ENCODE assay signal across 8 cellular contexts in the genomic region with DNA sequence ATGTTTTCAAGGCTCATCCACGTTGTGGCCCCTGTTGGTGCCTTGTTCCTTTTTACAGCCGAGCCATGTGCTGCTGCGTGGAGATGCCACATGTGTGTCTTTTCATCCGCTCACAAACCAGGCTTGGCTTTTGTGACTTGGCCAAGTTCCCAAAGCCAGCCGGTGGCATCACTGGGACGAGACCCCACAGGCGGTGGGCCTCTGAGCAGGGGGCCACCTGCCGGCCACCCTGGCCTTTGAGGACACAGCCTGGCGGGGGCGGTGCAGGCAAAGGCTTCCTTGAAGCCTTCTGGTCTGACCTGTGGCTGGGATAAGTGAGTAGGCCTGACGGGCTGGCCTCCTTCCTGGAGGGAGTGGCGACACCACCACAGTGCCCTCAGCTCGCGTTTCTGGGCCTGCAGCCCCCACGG. TPM values are rescaled to one million over a fixed set of nuclear protein-coding genes. Genes with fewer than 3 reads are reported as not detected.
DNase-seq lines count a peak whose midpoint lies in the region; ATAC-seq and TF ChIP-seq lines count a peak whose summit lies in the region.

No MANE protein-coding gene starts in this region.

- peak; percentile 36 for DNase-seq in A673 (ENCODE audit: low spot score)
- peak; percentile 79 for DNase-seq in MG63
- DNase-seq in activated naive CD4-positive, alpha-beta T cell treated with Interleukin-2 at 50 U/mL for 16 hours = peak; percentile 42
- no peak for DNase-seq in right atrium auricular region (ENCODE audit: low spot score)
- no peak for DNase-seq in stimulated activated naive B cell treated with anti-CD40 and anti-IgM and Interleukin-4, amounts not matched to agents 10 μg/mL and 1 μg/mL and 100 μg/mL, for 72 hours
- no peak for DNase-seq in A172 (ENCODE audit: low spot score)
- DNase-seq in cerebellar cortex (ENCODE audit: low spot score) = no peak

- H3K9me3 ChIP-seq in A673 (ENCODE audit: low read depth, low read length, poor library complexity, severe bottlenecking) (no peaks in the 10 kb centered on the region), MG63 (no peaks in the 10 kb centered on the region), right atrium auricular region (no peaks in the 10 kb centered on the region)

- H3K4me1 Mint-ChIP-seq in stimulated activated naive B cell treated with anti-CD40 and anti-IgM and Interleukin-4, amounts not matched to agents 10 μg/mL and 1 μg/mL and 100 μg/mL, for 72 hours = peaks cover 64 to 92% of the 10 kb centered on the region in 2 donors

- peaks cover 60% of the 10 kb centered on the region for H3K4me1 ChIP-seq in A673 (ENCODE audit: insufficient read depth, low read length, poor library complexity, severe bottlenecking)
- H3K4me1 ChIP-seq in right atrium auricular region = peaks cover 0 to 86% of the 10 kb centered on the region in 2 donors

- BruUV-seq in A673 (replicated peaks; lab: Mats Ljungman, UMichigan) = no TSS peak

- peak overlapping the region; percentile 68 to 79 for H3K4me3 Mint-ChIP-seq in stimulated activated naive B cell treated with anti-CD40 and anti-IgM and Interleukin-4, amounts not matched to agents 10 μg/mL and 1 μg/mL and 100 μg/mL, for 72 hours

- H3K27me3 ChIP-seq in A673 (replicated peaks; ENCODE audit: insufficient read depth, low read depth, low read length, poor library complexity) = no peaks in the 10 kb centered on the region
- H3K27me3 ChIP-seq in MG63 = no peaks in the 10 kb centered on the region
- H3K27me3 ChIP-seq in right atrium auricular region = no peaks in the 10 kb centered on the region

- peaks cover 1 to 3% of the 10 kb centered on the region in 2 donors for H3K9me3 Mint-ChIP-seq in stimulated activated naive B cell treated with anti-CD40 and anti-IgM and Interleukin-4, amounts not matched to agents 10 μg/mL and 1 μg/mL and 100 μg/mL, for 72 hours

- peaks cover 42% of the 10 kb centered on the region for H3K36me3 ChIP-seq in A673 (ENCODE audit: insufficient read depth, low read length, poor library complexity, severe bottlenecking)
- peaks cover 34% of the 10 kb centered on the region for H3K36me3 ChIP-seq in MG63
- peaks cover 33% of the 10 kb centered on the region for H3K36me3 ChIP-seq in right atrium auricular region

- POLR2A ChIA-PET in A673 (lab: Charles Lee; ENCODE audit: low non-redundant PET) = interaction anchor here (1.2 kb wide), 1 partner anchor 12 kb away, joined by 3 read pairs; no protein-coding TSS in a partner anchor

- H3K27ac Mint-ChIP-seq in stimulated activated naive B cell treated with anti-CD40 and anti-IgM and Interleukin-4, amounts not matched to agents 10 μg/mL and 1 μg/mL and 100 μg/mL, for 72 hours = peak overlapping the region; percentile 95

- peak; percentile 11 for ATAC-seq in GM18868 (IDR thresholded peaks at IDR 0.05; ENCODE audit: unreplicated experiment)
- peak; percentile 43 to 49 for ATAC-seq in stimulated activated naive B cell treated with anti-CD40 and anti-IgM and Interleukin-4, amounts not matched to agents 10 μg/mL and 1 μg/mL and 100 μg/mL, for 72 hours (replicated peaks)

- H3K4me3 ChIP-seq in A673 (ENCODE audit: low read depth, low read length, poor library complexity, severe bottlenecking) (peak overlapping the region; percentile 13), MG63 (peak overlapping the region; percentile 52), right atrium auricular region (peak overlapping the region in 1 of 2 donors; percentile 38)

- H3K36me3 Mint-ChIP-seq in stimulated activated naive B cell treated with anti-CD40 and anti-IgM and Interleukin-4, amounts not matched to agents 10 μg/mL and 1 μg/mL and 100 μg/mL, for 72 hours = peaks cover 50 to 63% of the 10 kb centered on the region in 2 donors

- no peaks in the 10 kb centered on the region for H3K27me3 Mint-ChIP-seq in stimulated activated naive B cell treated with anti-CD40 and anti-IgM and Interleukin-4, amounts not matched to agents 10 μg/mL and 1 μg/mL and 100 μg/mL, for 72 hours

- TF ChIP-seq CTCF in A673 (conservative IDR thresholded peaks at IDR 0.05; ENCODE audit: low read depth, low read length) (peak; percentile 32; the same call in 1 of the 2 replicates), right atrium auricular region (IDR thresholded peaks at IDR 0.05) (peak in 1 of 2 donors; percentile 49)

- H3K27ac ChIP-seq in A673 (ENCODE audit: low read depth, low read length, poor library complexity, severe bottlenecking) (peak overlapping the region; percentile 96), right atrium auricular region (peak overlapping the region; percentile 84 to 90)

- intact Hi-C loops in A673 (cut with micrococcal nuclease; ENCODE audit: unreplicated experiment) = no loop called here

- CTCF ChIA-PET in A673 (lab: Charles Lee) = interaction anchor here (1.0 to 1.3 kb wide), 2 partner anchors 15 to 39 kb away, joined by 3 to 8 read pairs; no protein-coding TSS in a partner anchor

RNA-seq across cellular contexts. Expression of a gene that starts 10.6 kb away (rescaled TPM):
- total RNA-seq in A673 (2021) (88.6 and 92.6 TPM in 2 replicates), right atrium auricular region (10 to 100 TPM; 52.7 to 55.9 TPM)
- total RNA-seq in MG63 (2014; rRNA removed; shearing (Covaris generic); ENCODE audit: low replicate concordance) = 24.2 and 31.8 TPM in 2 replicates
- total RNA-seq in A172 (2014; rRNA removed; shearing (Covaris generic)) = 40.3 and 44.6 TPM in 2 replicates

RNA-seq across cellular contexts. Expression of a gene that starts 12.3 kb away (rescaled TPM):
- total RNA-seq in A673 (2021) (94.2 and 101 TPM in 2 replicates), right atrium auricular region (10 to 100 TPM; 14.1 to 14.9 TPM)
- 17.2 and 25.8 TPM in 2 replicates for total RNA-seq in MG63 (2014; rRNA removed; shearing (Covaris generic); ENCODE audit: low replicate concordance)
- 25.4 and 51.8 TPM in 2 replicates for total RNA-seq in A172 (2014; rRNA removed; shearing (Covaris generic))

RNA-seq across cellular contexts. Expression of a gene that starts 26.5 kb away (rescaled TPM):
- 5.5 and 7.8 TPM in 2 replicates for total RNA-seq in A673 (2021)
- 3.8 and 5.1 TPM in 2 replicates for total RNA-seq in MG63 (2014; rRNA removed; shearing (Covaris generic); ENCODE audit: low replicate concordance)
- total RNA-seq in right atrium auricular region = 10 to 100 TPM; 14.7 to 23.6 TPM
- 3.2 and 10.0 TPM in 2 replicates for total RNA-seq in A172 (2014; rRNA removed; shearing (Covaris generic))

Comparison
In these comparisons a context has a peak if more than half of its experiments do, and no peak if none do; other contexts are left out.
1. DNase-seq: peak in A673 (single experiment), MG63 (single experiment) and activated naive CD4-positive, alpha-beta T cell treated with Interleukin-2 at 50 U/mL for 16 hours (single experiment); none in right atrium auricular region (single experiment), stimulated activated naive B cell treated with anti-CD40 and anti-IgM and Interleukin-4, amounts not matched to agents 10 μg/mL and 1 μg/mL and 100 μg/mL, for 72 hours (single experiment), A172 (single experiment) and cerebellar cortex (single experiment).